ENCODE assay signal across 9 cellular contexts in the genomic region with DNA sequence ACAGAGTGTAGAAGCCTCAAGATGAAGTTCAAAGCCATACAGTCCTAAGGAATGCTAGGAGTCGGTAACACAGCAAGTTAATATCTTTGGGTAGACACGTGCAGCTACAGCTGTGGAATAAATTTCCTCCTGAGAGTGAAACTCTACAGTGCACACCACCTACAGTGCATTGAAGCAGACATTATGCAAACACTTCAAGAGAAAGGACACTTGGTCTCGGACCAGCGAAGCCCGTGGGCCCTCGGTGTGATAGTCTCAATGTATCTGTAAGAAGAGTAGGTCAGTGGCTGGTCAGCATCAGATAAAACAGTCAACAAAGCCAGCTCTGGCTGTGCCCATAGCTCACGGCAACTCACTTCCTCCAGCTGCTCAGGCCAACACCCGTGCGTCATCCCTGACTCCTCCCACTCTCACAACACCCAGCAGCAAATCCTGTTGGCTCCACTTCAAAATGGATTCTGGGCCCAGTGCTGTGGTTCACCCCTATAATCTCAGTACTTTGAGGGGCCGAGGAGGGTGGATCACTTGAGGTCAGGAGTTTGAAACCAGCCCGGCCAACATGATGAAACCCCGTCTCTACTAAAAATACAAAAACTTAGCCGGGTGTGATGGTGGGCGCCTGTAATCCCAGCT. TPM values are rescaled to one million over a fixed set of nuclear protein-coding genes. Genes with fewer than 3 reads are reported as not detected.
DNase-seq lines count a peak whose midpoint lies in the region; ATAC-seq, FAIRE-seq and TF ChIP-seq lines count a peak whose summit lies in the region.
"Not testable (repeated sequence)": the region's sequence is repeated elsewhere in the genome, so short reads cannot be mapped to it uniquely, and the experiment has no call there.
"Had no signal": no experiment of that assay in that cellular context is flagged by ENCODE, and none has a peak within 500 bp of the region (broad histone marks: within the 10 kb centered on the region; RNA-seq: fewer than 3 reads in every experiment).

No MANE protein-coding gene starts in this region.

- TF ChIP-seq POLR2A in A549 (IDR thresholded peaks at IDR 0.05; ENCODE audit: low read length): not testable (repeated sequence)

- 0 out of 3 replicates have a peak overlapping the region, but pooled peaks have one; percentile 9 for H3K4me2 ChIP-seq in A549
- H3K4me2 ChIP-seq in keratinocyte (ENCODE audit: control insufficient read depth, extremely low read depth, insufficient read depth, low read depth, low read length): not testable (repeated sequence)

- H2AFZ ChIP-seq in keratinocyte (ENCODE audit: control insufficient read depth, low read length): peak overlapping the region; percentile 9

- TF ChIP-seq CTCF in A549 (IDR thresholded peaks at IDR 0.05); choroid plexus epithelial cell (conservative IDR thresholded peaks at IDR 0.05; ENCODE audit: low read depth, low read length); keratinocyte (optimal IDR thresholded peaks at IDR 0.05 in 1 of 3, IDR thresholded peaks at IDR 0.05 in 1 of 3, conservative IDR thresholded peaks at IDR 0.05 in 1 of 3; ENCODE audit: extremely low read depth in 1 of 3, insufficient read depth in 2 of 3, low read length in 3 of 3): not testable (repeated sequence)

- WGBS in A549 (ENCODE audit: missing lambda C conversion rate): 63% methylated on average over 13 of the region's 14 CpGs

- H3K79me2 ChIP-seq in keratinocyte (ENCODE audit: control insufficient read depth, insufficient read depth, low read length): not testable (repeated sequence)

- not testable (repeated sequence) for H3K36me3 ChIP-seq in keratinocyte (ENCODE audit: control insufficient read depth in 2 of 2, extremely low read depth in 1 of 2, insufficient read depth in 2 of 2, low read length in 2 of 2)

- peak; percentile 72 to 82; a peak in 5 of 6 replicates for ATAC-seq in A549
- peak; percentile 59 for ATAC-seq in GM18909 (IDR thresholded peaks at IDR 0.05; ENCODE audit: poor library complexity, unreplicated experiment)
- ATAC-seq in HG02678 (IDR thresholded peaks at IDR 0.05; ENCODE audit: unreplicated experiment): peak; percentile 47
- ATAC-seq in activated CD4-positive, CD25-positive, alpha-beta regulatory T cell treated with anti-CD3 and anti-CD28 coated beads, Interleukin-2, amount 50 U/mL, for 24 hours: peak; percentile 54 to 58
- peak; percentile 91 for ATAC-seq in sciatic nerve

- TF ChIP-seq RAD21 in A549 (conservative IDR thresholded peaks at IDR 0.05 in 1 of 2, IDR thresholded peaks at IDR 0.05 in 1 of 2): not testable (repeated sequence)

- intact Hi-C loops in sciatic nerve (cut with DNase I): not testable (repeated sequence)

- H3K27me3 ChIP-seq in keratinocyte (ENCODE audit: control insufficient read depth, extremely low read depth, insufficient read depth, low read length): not testable (repeated sequence)

- H4K20me1 ChIP-seq in keratinocyte (ENCODE audit: control insufficient read depth, extremely low read depth, insufficient read depth, low read length): not testable (repeated sequence)

- not testable (repeated sequence) for H3K9ac ChIP-seq in keratinocyte (ENCODE audit: control insufficient read depth, extremely low read depth, insufficient read depth, low read length)

- POLR2A ChIA-PET in A549 (lab: Yijun Ruan, JAX): interaction anchor here (0.6 kb wide), 1 partner anchor 29 kb away, joined by 11 read pairs; no protein-coding TSS in a partner anchor

- dilution Hi-C loops in keratinocyte (cut with MboI; ENCODE audit: extremely low pct_ligation_motif_present, low sequenced_read_pairs): not testable (repeated sequence)

- H3K27ac ChIP-seq in A549: peak overlapping the region in 1 of 2 experiments; percentile 48; a peak in 1 of 6 replicates
- not testable (repeated sequence) for H3K27ac ChIP-seq in keratinocyte (ENCODE audit: control insufficient read depth, insufficient read depth, low read length)

- not testable (repeated sequence) for FAIRE-seq in A549 (lab: Jason Lieb, UNC); keratinocyte (lab: Jason Lieb, UNC)

- TF ChIP-seq EP300 in A549 (IDR thresholded peaks at IDR 0.05): not testable (repeated sequence)

- H3K4me3 ChIP-seq in A549; choroid plexus epithelial cell (ENCODE audit: low read depth, low read length); keratinocyte (ENCODE audit: control insufficient read depth in 2 of 3, extremely low read depth in 1 of 3, insufficient read depth in 2 of 3, low read depth in 1 of 3, low read length in 3 of 3): not testable (repeated sequence)

- peaks cover 10% of the 10 kb centered on the region; the same call in 2 of the 3 replicates for H3K4me1 ChIP-seq in A549
- H3K4me1 ChIP-seq in keratinocyte (ENCODE audit: control insufficient read depth, extremely low read depth, insufficient read depth, low read length): peaks cover 11% of the 10 kb centered on the region

- H3K9me1 ChIP-seq in keratinocyte (ENCODE audit: control insufficient read depth, extremely low read depth, insufficient read depth, low read length): not testable (repeated sequence)

- H3K9me3 ChIP-seq in A549; keratinocyte (ENCODE audit: control insufficient read depth, low read depth, low read length): not testable (repeated sequence)

- CTCF ChIA-PET in A549 (lab: Yijun Ruan, JAX): interaction anchor here (1.5 kb wide), 1 partner anchor 8 kb away, joined by 5 read pairs; no protein-coding TSS in a partner anchor

- DNase-seq in A549 (ENCODE audit: low read depth in 1 of 2, low spot score in 1 of 2); keratinocyte (ENCODE audit: low read depth, low spot score); sciatic nerve (ENCODE audit: low spot score): not testable (repeated sequence)
- DNase-seq in LHCN-M2 (ENCODE audit: low read depth) (peak; percentile 41), choroid plexus epithelial cell (ENCODE audit: low read depth) (peak; percentile 23)

RNA-seq across cellular contexts. Expression of gene SERHL2, which starts 16.4 kb away (rescaled TPM):
- 0.14 and 0.20 TPM in 2 replicates for polyA plus RNA-seq in A549 (2011; rRNA removed)
- 0.08 and 0.23 TPM in 2 replicates for polyA plus RNA-seq in A549 (2012; cell fraction: cytosol; rRNA removed)
- polyA plus RNA-seq in A549 (2012; cell fraction: nucleus; rRNA removed): 0.25 and 0.95 TPM in 2 replicates
- 0.21 to 0.42 TPM (median 0.38 TPM) in 3 replicates for polyA plus RNA-seq in A549 (2017; fragmentation: RNase III; extraction: RNeasy Plus Mini Kit Qiagen cat#74134 plus additional on column Dnase treatment)
- polyA minus RNA-seq in A549 (2011; rRNA and poly(A)+ RNA removed): 1.1 TPM in 1 of 2 replicates, not detected in the other
- total RNA-seq in LHCN-M2 (2014; rRNA removed): 1.5 and 2.1 TPM in 2 replicates
- polyA plus RNA-seq in LHCN-M2 (2012): 1.7 TPM
- 1.5 to 4.6 TPM (median 2.5 TPM) in 3 replicates for polyA plus RNA-seq in keratinocyte
- polyA plus RNA-seq in keratinocyte (2011; ENCODE audit: low read depth): 0.61 TPM
- polyA plus RNA-seq in keratinocyte (2011; cell fraction: cytosol; rRNA removed): 1.9 and 2.9 TPM in 2 replicates
- polyA plus RNA-seq in keratinocyte (2011; cell fraction: nucleus; rRNA removed): 1.9 and 2.7 TPM in 2 replicates
- polyA plus RNA-seq in keratinocyte (2012; ENCODE audit: low replicate concordance): 0.72 and 1.2 TPM in 2 replicates
- 1.8 to 2.6 TPM in 2 of 3 replicates, not detected in the other for polyA minus RNA-seq in keratinocyte
- not detected for polyA minus RNA-seq in keratinocyte (2011; cell fraction: cytosol; rRNA and poly(A)+ RNA removed)
- polyA minus RNA-seq in keratinocyte (2011; cell fraction: nucleus; rRNA and poly(A)+ RNA removed): 1.2 and 2.2 TPM in 2 replicates
- total RNA-seq in sciatic nerve: 7.8 TPM
- total RNA-seq: A172 had no signal

RNA-seq across cellular contexts. Expression of gene RRP7A, which starts 17.7 kb away (rescaled TPM):
- 26.5 and 31.2 TPM in 2 replicates for polyA plus RNA-seq in A549 (2011; rRNA removed)
- polyA plus RNA-seq in A549 (2012; cell fraction: cytosol; rRNA removed): 54.1 and 54.4 TPM in 2 replicates
- polyA plus RNA-seq in A549 (2012; cell fraction: nucleus; rRNA removed): 42.4 and 45.5 TPM in 2 replicates
- polyA plus RNA-seq in A549 (2017; fragmentation: RNase III; extraction: RNeasy Plus Mini Kit Qiagen cat#74134 plus additional on column Dnase treatment): 36.3 to 42.0 TPM (median 37.1 TPM) in 3 replicates
- 21.9 and 25.7 TPM in 2 replicates for polyA minus RNA-seq in A549 (2011; rRNA and poly(A)+ RNA removed)
- total RNA-seq in LHCN-M2 (2014; rRNA removed): 35.6 and 36.9 TPM in 2 replicates
- polyA plus RNA-seq in LHCN-M2 (2012): 27.0 TPM
- polyA plus RNA-seq in keratinocyte: 29.4 to 30.7 TPM (median 30.2 TPM) in 3 replicates
- 44.1 TPM for polyA plus RNA-seq in keratinocyte (2011; ENCODE audit: low read depth)
- polyA plus RNA-seq in keratinocyte (2011; cell fraction: cytosol; rRNA removed): 22.5 and 27.2 TPM in 2 replicates
- polyA plus RNA-seq in keratinocyte (2011; cell fraction: nucleus; rRNA removed): 20.2 and 22.8 TPM in 2 replicates
- polyA plus RNA-seq in keratinocyte (2012; ENCODE audit: low replicate concordance): 14.5 and 36.7 TPM in 2 replicates
- polyA minus RNA-seq in keratinocyte: 18.3 to 46.4 TPM (median 22.4 TPM) in 3 replicates
- polyA minus RNA-seq in keratinocyte (2011; cell fraction: cytosol; rRNA and poly(A)+ RNA removed): 15.5 TPM
- 11.0 and 15.4 TPM in 2 replicates for polyA minus RNA-seq in keratinocyte (2011; cell fraction: nucleus; rRNA and poly(A)+ RNA removed)
- 39.6 TPM for total RNA-seq in sciatic nerve
